In genomic region chr2:200352631-200353030, GRCh38 we compare ENCODE assay signal across 11 cellular contexts. TPM values are rescaled to one million over a fixed set of nuclear protein-coding genes. Genes with fewer than 3 reads are reported as not detected.
A peak's percentile ranks its signal among the peaks of the same experiment; 100 is the strongest.
DNase-seq lines count a peak whose midpoint lies in the region; ATAC-seq, FAIRE-seq and TF ChIP-seq lines count a peak whose summit lies in the region.
"Had no signal": no experiment of that assay in that cellular context is flagged by ENCODE, and none has a peak within 500 bp of the region (broad histone marks: within the 10 kb centered on the region; RNA-seq: fewer than 3 reads in every experiment).

No MANE protein-coding gene starts in this region.

- TF ChIP-seq CTCF in mammary epithelial cell (conservative IDR thresholded peaks at IDR 0.05 in 1 of 2, IDR thresholded peaks at IDR 0.05 in 1 of 2; ENCODE audit: extremely low read depth in 1 of 2, insufficient read depth in 1 of 2, low read depth in 1 of 2, low read length in 2 of 2) = no peak
- TF ChIP-seq CTCF in HepG2 (CRISPR knock-in tag; IDR thresholded peaks at IDR 0.05) = no peak

- no peaks in the 10 kb centered on the region for H3K27me3 ChIP-seq in mammary epithelial cell (ENCODE audit: insufficient read depth, low read length)
- H3K27me3 ChIP-seq in HepG2 (ENCODE audit: control insufficient read depth in 1 of 2, insufficient read depth in 2 of 2, low read length in 2 of 2) = no peaks in the 10 kb centered on the region

- DNase-seq in HS-5 (ENCODE audit: low read depth) (peak; percentile 24), mammary epithelial cell (peak; percentile 77), HepG2 (ENCODE audit: low spot score) (peak; percentile 60), RKO (ENCODE audit: low spot score) (no peak), D341Med (ENCODE audit: low spot score) (no peak)
- DNase-seq: activated CD8-positive, alpha-beta memory T cell treated with anti-CD3 and anti-CD28 coated beads, Interleukin-2, amount 50 U/mL, for 48 hours; stimulated activated CD4-positive, alpha-beta T cell treated with anti-CD3 and anti-CD28 coated beads, Interleukin-12 subunit alpha, Interleukin-12 subunit beta, amount 100 ng/mL, for 4 hours had no signal

- H3K9ac ChIP-seq in mammary epithelial cell (ENCODE audit: insufficient read depth, low read length) (no peak overlapping the region), HepG2 (ENCODE audit: insufficient read depth, low read depth, low read length) (no peak overlapping the region)

- H3K4me1 ChIP-seq in mammary epithelial cell (ENCODE audit: insufficient read depth, low read length) = peaks cover 22% of the 10 kb centered on the region
- H3K4me1 ChIP-seq in HepG2 (ENCODE audit: insufficient read depth, low read length) = peaks cover 53% of the 10 kb centered on the region

- intact Hi-C loops in mammary epithelial cell (cut with micrococcal nuclease) (no loop called here), HepG2 (cut with micrococcal nuclease; ENCODE audit: unreplicated experiment) (loop anchor here (5.0 kb wide), 1 partner anchor 35 kb away; no protein-coding TSS in a partner anchor)

- H3K9me3 ChIP-seq in mammary epithelial cell (replicated peaks; ENCODE audit: insufficient read depth, low read length) (no peaks in the 10 kb centered on the region), HepG2 (ENCODE audit: low read length) (no peaks in the 10 kb centered on the region)

- H4K20me1 ChIP-seq in mammary epithelial cell (ENCODE audit: insufficient read depth, low read length) (no peaks in the 10 kb centered on the region), HepG2 (ENCODE audit: insufficient read depth, low read length) (peaks cover 52% of the 10 kb centered on the region)

- BruUV-seq in mammary epithelial cell (replicated peaks; lab: Mats Ljungman, UMichigan) = no TSS peak
- BruUV-seq in HepG2 (replicated peaks; lab: Mats Ljungman, UMichigan) = no TSS peak

- no peak for TF ChIP-seq RAD21 in HepG2 (CRISPR knock-in tag; IDR thresholded peaks at IDR 0.05)

- peak; percentile 29 for ATAC-seq in HepG2
- no peak for ATAC-seq in GM21423 (IDR thresholded peaks at IDR 0.05; ENCODE audit: unreplicated experiment)
- ATAC-seq in GM18868 (IDR thresholded peaks at IDR 0.05; ENCODE audit: unreplicated experiment) = no peak
- ATAC-seq: stimulated activated effector memory CD8-positive, alpha-beta T cell treated with anti-CD3 and anti-CD28 coated beads, Interleukin-12 subunit alpha, Interleukin-12 subunit beta, amount 100 ng/mL, for 72 hours had no signal

- CTCF ChIA-PET in mammary epithelial cell (lab: Charles Lee; ENCODE audit: low non-redundant PET) = interaction anchor here (0.6 kb wide), 2 partner anchors 338 to 364 kb away, joined by 3 read pairs; no protein-coding TSS in a partner anchor
- CTCF ChIA-PET in HepG2 (lab: Yijun Ruan, JAX; ENCODE audit: low intra/inter-chr PET ratio, low total read pairs) = no interaction called here

- POLR2A ChIA-PET in HepG2 (lab: Yijun Ruan, JAX) = interaction anchor here (0.8 to 2.1 kb wide), 4 partner anchors 11 to 47 kb away, joined by 3 to 7 read pairs (median 4); no protein-coding TSS in a partner anchor

- FAIRE-seq in HepG2 (lab: Jason Lieb, UNC) = peak; percentile 43

- in situ Hi-C loops in mammary epithelial cell (cut with MboI; ENCODE audit: low sequenced_read_pairs in 2 of 2) (no loop called here), HepG2 (cut with HindIII; ENCODE audit: extremely low pct_ligation_motif_present, low pct_unique_long_range_greater_than_20kb) (no loop called here)

- TF ChIP-seq POLR2A in HepG2 (IDR thresholded peaks at IDR 0.05; ENCODE audit: insufficient read depth in 1 of 2, low read depth in 2 of 2, low read length in 2 of 2) = no peak

- H3K4me3 ChIP-seq in mammary epithelial cell (replicated peaks in 1 of 3; ENCODE audit: insufficient read depth in 1 of 3, low read depth in 2 of 3, low read length in 3 of 3) (no peak overlapping the region), HepG2 (replicated peaks in 1 of 3; ENCODE audit: insufficient read depth in 1 of 3, low read depth in 2 of 3, low read length in 3 of 3) (no peak overlapping the region)

- TF ChIP-seq EP300 in HepG2 (IDR thresholded peaks at IDR 0.05; ENCODE audit: low read depth in 2 of 2, low read length in 2 of 2) (no peak), HepG2 (CRISPR knock-in tag; IDR thresholded peaks at IDR 0.05; ENCODE audit: borderline replicate concordance) (no peak)

- dilution Hi-C loops in mammary epithelial cell (cut with HindIII; ENCODE audit: low sequenced_read_pairs) = no loop called here

- H3K4me2 ChIP-seq in mammary epithelial cell (ENCODE audit: insufficient read depth, low read depth, low read length) (peak overlapping the region; percentile 61), HepG2 (ENCODE audit: low read depth, low read length) (no peak overlapping the region)

- WGBS in mammary epithelial cell (ENCODE audit: low coverage, missing lambda C conversion rate) = 0% methylated on average over 1 of the region's 1 CpG
- 58% methylated on average over 1 of the region's 1 CpG for WGBS in HepG2 (ENCODE audit: low lambda C conversion rate)

- H3K36me3 ChIP-seq in mammary epithelial cell (ENCODE audit: insufficient read depth, low read length) = peaks cover 3% of the 10 kb centered on the region
- H3K36me3 ChIP-seq in HepG2 (replicated peaks in 1 of 2; ENCODE audit: control insufficient read depth in 1 of 2, insufficient read depth in 2 of 2, low read length in 2 of 2) = peaks cover 12 to 44% of the 10 kb centered on the region in 2 experiments

- H2AFZ ChIP-seq in mammary epithelial cell (ENCODE audit: low read depth, low read length) (no peak overlapping the region), HepG2 (ENCODE audit: low read length) (no peak overlapping the region)

- H3K27ac ChIP-seq in mammary epithelial cell (ENCODE audit: insufficient read depth, low read depth, low read length) (peak overlapping the region; percentile 32), HepG2 (ENCODE audit: extremely low read length, insufficient read depth, low read length) (peak overlapping the region; percentile 23), temporal lobe (ENCODE audit: low read depth, low read length) (peak overlapping the region; percentile 41)

- H3K79me2 ChIP-seq in mammary epithelial cell (ENCODE audit: insufficient read depth, low read length) = peaks cover 87% of the 10 kb centered on the region
- peaks cover 97% of the 10 kb centered on the region for H3K79me2 ChIP-seq in HepG2 (ENCODE audit: insufficient read depth, low read length)

TF ChIP-seq in HepG2, 621 proteins besides CTCF, POLR2A, EP300 and RAD21 (continues in another document):
- no peak for TF ChIP-seq RBAK (CRISPR knock-in tag; IDR thresholded peaks at IDR 0.05)
- TF ChIP-seq MAF1 (CRISPR knock-in tag; IDR thresholded peaks at IDR 0.05; ENCODE audit: borderline replicate concordance) = no peak
- TF ChIP-seq GPN1 (CRISPR knock-in tag; IDR thresholded peaks at IDR 0.05; ENCODE audit: borderline replicate concordance) = no peak
- TF ChIP-seq BRF2 (CRISPR knock-in tag; IDR thresholded peaks at IDR 0.05) = no peak
- peak; percentile 88 for TF ChIP-seq TEAD3 (CRISPR knock-in tag; optimal IDR thresholded peaks at IDR 0.05; ENCODE audit: borderline replicate concordance)
- no peak for TF ChIP-seq SOX6 (IDR thresholded peaks at IDR 0.05)
- TF ChIP-seq SOX6 (CRISPR knock-in tag; IDR thresholded peaks at IDR 0.05) = peak; percentile 37
- TF ChIP-seq AGO2 (optimal IDR thresholded peaks at IDR 0.05; ENCODE audit: low read depth, low read length) = peak; percentile 21
- no peak for TF ChIP-seq ZFY (CRISPR knock-in tag; IDR thresholded peaks at IDR 0.05)
- TF ChIP-seq THYN1 (CRISPR knock-in tag; IDR thresholded peaks at IDR 0.05; ENCODE audit: borderline replicate concordance, low read depth) = no peak
- no peak for TF ChIP-seq KLF6 (CRISPR knock-in tag; IDR thresholded peaks at IDR 0.05)
- no peak for TF ChIP-seq ZNF44 (CRISPR knock-in tag; IDR thresholded peaks at IDR 0.05)
- TF ChIP-seq SOX13 (IDR thresholded peaks at IDR 0.05) = no peak
- TF ChIP-seq SOX13 (CRISPR knock-in tag; conservative IDR thresholded peaks at IDR 0.05 in 1 of 2, IDR thresholded peaks at IDR 0.05 in 1 of 2) = peak in 1 of 2 experiments; percentile 59; a peak in 2 of 4 replicates

RNA-seq across cellular contexts. Expression of gene SPATS2L, which starts 46.1 kb away (rescaled TPM):
- total RNA-seq in mammary epithelial cell (10 to 100 TPM; 60.0 to 98.2 TPM), HepG2 (2016; rRNA removed; fragmentation: Illumina TruSeq; extraction: Trizol) (154 and 165 TPM in 2 replicates), temporal lobe (32.2 TPM)
- polyA plus RNA-seq in mammary epithelial cell (119 TPM), HepG2 (2011; rRNA removed) (180 and 212 TPM in 2 replicates)
- 87.0 TPM for polyA minus RNA-seq in mammary epithelial cell
- 81.5 and 81.6 TPM in 2 replicates for total RNA-seq in HepG2 (2016; cell fraction: cytosol; rRNA removed; fragmentation: Illumina TruSeq; extraction: Trizol; ENCODE audit: low read depth)
- total RNA-seq in HepG2 (2016; cell fraction: insoluble cytoplasmic fraction; rRNA removed; fragmentation: Illumina TruSeq; extraction: Trizol) = 151 and 153 TPM in 2 replicates
- 160 and 169 TPM in 2 replicates for total RNA-seq in HepG2 (2016; cell fraction: membrane; rRNA removed; fragmentation: Illumina TruSeq; extraction: Trizol)
- 110 and 114 TPM in 2 replicates for total RNA-seq in HepG2 (2016; cell fraction: nucleus; rRNA removed; fragmentation: Illumina TruSeq; extraction: Trizol)
- 161 and 177 TPM in 2 replicates for polyA plus RNA-seq in HepG2 (2011; cell fraction: cytosol; rRNA removed)
- 71.8 and 89.4 TPM in 2 replicates for polyA plus RNA-seq in HepG2 (2011; cell fraction: nucleus; rRNA removed)
- 134 and 184 TPM in 2 replicates for polyA plus RNA-seq in HepG2 (2012)
- 102 and 115 TPM in 2 replicates for polyA plus RNA-seq in HepG2 (2016; cell fraction: cytosol; fragmentation: Illumina TruSeq; extraction: Trizol; ENCODE audit: low read depth)
- polyA plus RNA-seq in HepG2 (2016; cell fraction: insoluble cytoplasmic fraction; fragmentation: Illumina TruSeq; extraction: Trizol; ENCODE audit: low read depth) = 213 and 235 TPM in 2 replicates
- polyA plus RNA-seq in HepG2 (2016; cell fraction: membrane; fragmentation: Illumina TruSeq; extraction: Trizol; ENCODE audit: low read depth) = 179 and 180 TPM in 2 replicates
- polyA plus RNA-seq in HepG2 (2016; cell fraction: nucleus; fragmentation: Illumina TruSeq; extraction: Trizol; ENCODE audit: insufficient read depth, low read depth) = 145 and 148 TPM in 2 replicates
- 28.4 and 78.1 TPM in 2 replicates for polyA minus RNA-seq in HepG2 (2011; rRNA and poly(A)+ RNA removed; ENCODE audit: low replicate concordance)
- 121 and 126 TPM in 2 replicates for polyA minus RNA-seq in HepG2 (2011; cell fraction: cytosol; rRNA and poly(A)+ RNA removed)
- 287 and 295 TPM in 2 replicates for polyA minus RNA-seq in HepG2 (2011; cell fraction: nucleus; rRNA and poly(A)+ RNA removed)

Comparison
In these comparisons a context has a peak if more than half of its experiments do, and no peak if none do; other contexts are left out.
1. DNase-seq: peak in HS-5 (single experiment), mammary epithelial cell (single experiment) and HepG2 (single experiment); none in RKO (single experiment) and D341Med (single experiment).
2. Peak in every context shown above with its lines, with median percentiles within 50 percentile points of each other: H3K27ac ChIP-seq.